ENCODE assay signal across 28 cellular contexts in genomic region chr13:100922599-100922998, GRCh38.
"Had no signal": no experiment of that assay in that cellular context is flagged by ENCODE, and none has a peak within 500 bp of the region (broad histone marks: within the 10 kb centered on the region; RNA-seq: fewer than 3 reads in every experiment).

No MANE protein-coding gene starts in this region.

- H3K4me3 ChIP-seq: hepatocyte, left lung, lower lobe of right lung, ovary, right atrium auricular region, skin epidermis, stomach, testis, thyroid gland, transverse colon, upper lobe of left lung, vagina had no signal

- H3K9me3 Mint-ChIP-seq: naive B cell; natural killer cell; stimulated activated naive B cell treated with anti-CD40 and anti-IgM and Interleukin-4, amounts not matched to agents 10 μg/mL and 1 μg/mL and 100 μg/mL, for 72 hours had no signal

- H3K9me3 ChIP-seq: left lung, lower lobe of right lung, ovary, right atrium auricular region, stomach, testis, thyroid gland, transverse colon, upper lobe of left lung, vagina had no signal

- H3K27ac Mint-ChIP-seq: mesothelial cell of epicardium; naive B cell; natural killer cell; nephron progenitor cell; progenitor cell of endocrine pancreas; stimulated activated naive B cell treated with anti-CD40 and anti-IgM and Interleukin-4, amounts not matched to agents 10 μg/mL and 1 μg/mL and 100 μg/mL, for 72 hours had no signal

- H3K36me3 ChIP-seq: left lung, lower lobe of right lung, ovary, right atrium auricular region, stomach, thyroid gland, transverse colon, upper lobe of left lung, vagina had no signal

- H3K79me2 ChIP-seq: hepatocyte had no signal

- H3K4me2 ChIP-seq: hepatocyte had no signal

- FAIRE-seq: islet of Langerhans, kidney had no signal

- H3K4me1 Mint-ChIP-seq: mesothelial cell of epicardium; naive B cell; natural killer cell; stimulated activated naive B cell treated with anti-CD40 and anti-IgM and Interleukin-4, amounts not matched to agents 10 μg/mL and 1 μg/mL and 100 μg/mL, for 72 hours had no signal

- DNase-seq: kidney; left colon; left lung; lower lobe of right lung; mesendoderm; naive B cell; natural killer cell; nephron progenitor cell; ovary; stimulated activated CD4-positive, alpha-beta T cell treated with anti-CD3 and anti-CD28 coated beads, Interleukin-12 subunit alpha, Interleukin-12 subunit beta, amount 100 ng/mL, for 4 hours; stimulated activated CD4-positive, alpha-beta T cell treated with anti-CD3 and anti-CD28 coated beads, Interleukin-15, amount 100 ng/mL, for 24 hours; stimulated activated CD4-positive, alpha-beta T cell treated with anti-CD3 and anti-CD28 coated beads, Interleukin-2, amount 100 ng/mL, for 24 hours; stimulated activated CD4-positive, alpha-beta T cell treated with anti-CD3 and anti-CD28 coated beads, Interleukin-4, amount 100 ng/mL, for 1 hour; stimulated activated naive B cell treated with anti-CD40 and anti-IgM and Interleukin-4, amounts not matched to agents 10 μg/mL and 1 μg/mL and 100 μg/mL, for 72 hours; stimulated activated naive CD8-positive, alpha-beta T cell treated with anti-CD3 and anti-CD28 coated beads, Interleukin-15, Interleukin-2, amounts not matched to agents 100 U/mL and 50 U/mL, for 24 hours; stomach; testis; thyroid gland; transverse colon; upper lobe of left lung had no signal

- H3K27me3 Mint-ChIP-seq: progenitor cell of endocrine pancreas; stimulated activated naive B cell treated with anti-CD40 and anti-IgM and Interleukin-4, amounts not matched to agents 10 μg/mL and 1 μg/mL and 100 μg/mL, for 72 hours had no signal

- ATAC-seq: left colon; left lung; lower lobe of right lung; natural killer cell; sciatic nerve; stimulated activated naive B cell treated with anti-CD40 and anti-IgM and Interleukin-4, amounts not matched to agents 10 μg/mL and 1 μg/mL and 100 μg/mL, for 72 hours; stimulated activated naive CD8-positive, alpha-beta T cell treated with anti-CD3 and anti-CD28 coated beads, Interleukin-15, Interleukin-2, amounts not matched to agents 100 U/mL and 50 U/mL, for 24 hours had no signal

- H2AFZ ChIP-seq: hepatocyte had no signal

- H3K4me3 Mint-ChIP-seq: mesothelial cell of epicardium; naive B cell; natural killer cell; nephron progenitor cell; stimulated activated naive B cell treated with anti-CD40 and anti-IgM and Interleukin-4, amounts not matched to agents 10 μg/mL and 1 μg/mL and 100 μg/mL, for 72 hours had no signal

- H3K27ac ChIP-seq: hepatocyte, left lung, lower lobe of right lung, ovary, right atrium auricular region, skin epidermis, stomach, testis, thyroid gland, transverse colon, upper lobe of left lung, vagina had no signal

- H3K36me3 Mint-ChIP-seq: mesothelial cell of epicardium; naive B cell; natural killer cell; stimulated activated naive B cell treated with anti-CD40 and anti-IgM and Interleukin-4, amounts not matched to agents 10 μg/mL and 1 μg/mL and 100 μg/mL, for 72 hours had no signal

- H3K4me1 ChIP-seq: left lung, lower lobe of right lung, right atrium auricular region, stomach, testis, thyroid gland, transverse colon, upper lobe of left lung, vagina had no signal

- H3K27me3 ChIP-seq: hepatocyte, left lung, ovary, right atrium auricular region, stomach, testis, thyroid gland, transverse colon, upper lobe of left lung, vagina had no signal
